In the genomic region with DNA sequence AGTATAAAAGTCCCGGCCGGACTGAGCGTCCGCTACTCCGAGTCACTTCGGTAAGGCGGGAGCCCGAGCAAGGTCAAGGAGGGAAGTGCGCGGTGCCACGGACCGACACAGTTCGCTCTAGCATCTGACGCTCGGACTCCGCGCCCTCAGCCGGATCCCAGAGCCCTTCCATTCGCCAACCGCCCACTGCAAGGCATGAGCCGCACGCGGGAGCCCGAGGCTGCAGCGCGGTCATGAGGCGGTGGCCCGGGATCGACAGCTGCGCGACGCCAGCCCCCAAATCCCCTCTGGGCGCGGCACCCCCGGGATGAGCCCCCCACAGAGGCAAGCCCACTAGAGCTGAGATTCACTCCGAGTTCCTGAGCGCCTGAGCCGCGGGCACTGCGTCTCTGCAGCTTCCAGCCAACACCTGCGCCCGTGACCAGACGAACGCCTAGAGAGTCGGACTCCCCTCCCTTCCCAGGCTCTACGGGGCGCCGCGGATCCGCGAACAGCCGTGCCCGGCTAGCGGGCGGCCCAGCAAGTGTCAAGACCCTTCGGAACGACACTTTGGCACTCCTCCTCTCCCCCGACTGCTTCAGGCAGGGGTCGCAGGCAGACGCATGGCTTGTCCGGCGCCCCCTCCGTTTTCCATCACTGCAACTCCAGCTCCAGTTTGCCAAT, we compare ENCODE assay signal across 9 cellular contexts. TPM values are rescaled to one million over a fixed set of nuclear protein-coding genes. Genes with fewer than 3 reads are reported as not detected.
A peak's percentile ranks its signal among the peaks of the same experiment; 100 is the strongest.
DNase-seq lines count a peak whose midpoint lies in the region; ATAC-seq, FAIRE-seq and TF ChIP-seq lines count a peak whose summit lies in the region.
"Had no signal": no experiment of that assay in that cellular context is flagged by ENCODE, and none has a peak within 500 bp of the region (broad histone marks: within the 10 kb centered on the region; RNA-seq: fewer than 3 reads in every experiment).

No MANE protein-coding gene starts in this region.

- intact Hi-C loops in cardiac septum (cut with DNase I), result loop anchor here (2.0 kb wide), 1 partner anchor 50 kb away; no protein-coding TSS in a partner anchor

- no peak overlapping the region for H3K27ac ChIP-seq in parathyroid adenoma

- H3K36me3 ChIP-seq in parathyroid adenoma (ENCODE audit: control insufficient read depth, insufficient read depth, low read length), result no peaks in the 10 kb centered on the region

- no peak for TF ChIP-seq CTCF in parathyroid adenoma (IDR thresholded peaks at IDR 0.05)

- H3K4me3 ChIP-seq in parathyroid adenoma (ENCODE audit: low read depth, low read length), result peak overlapping the region; percentile 34
- H3K4me3 ChIP-seq: K562 had no signal

- FAIRE-seq in urothelium cell line (lab: Jason Lieb, UNC), result no peak
- FAIRE-seq: K562 had no signal

- H3K9ac ChIP-seq in parathyroid adenoma, result no peak overlapping the region

- peak overlapping the region; percentile 72 for H3K4me2 ChIP-seq in parathyroid adenoma (ENCODE audit: low read length)

- peak overlapping the region; percentile 81 for H2AFZ ChIP-seq in parathyroid adenoma

- DNase-seq in EH (ENCODE audit: low read depth) (peak; percentile 30), NCI-H2227 treated with DMSO at 0.1 percent for 48 hours (lab: John Stamatoyannopoulos, UW) (peak; percentile 47), cardiac septum (ENCODE audit: low spot score) (peak; percentile 81), DMS153 (lab: John Stamatoyannopoulos, UW) (no peak), urothelium cell line (ENCODE audit: low spot score) (no peak)
- DNase-seq in activated naive CD4-positive, alpha-beta T cell treated with anti-CD3 and anti-CD28 coated beads, Interleukin-2, amount 50 U/mL, for 16 hours, result peak; percentile 35

- ATAC-seq in HG02678 (IDR thresholded peaks at IDR 0.05; ENCODE audit: unreplicated experiment), result no peak
- ATAC-seq: K562 had no signal

- H3K4me1 ChIP-seq in parathyroid adenoma, result peaks cover 2% of the 10 kb centered on the region

- no peaks in the 10 kb centered on the region for H3K9me3 ChIP-seq in parathyroid adenoma (ENCODE audit: control insufficient read depth, low read length)

- H3K27me3 ChIP-seq in parathyroid adenoma (ENCODE audit: control insufficient read depth, insufficient read depth, low read length), result no peaks in the 10 kb centered on the region

- H3K79me2 ChIP-seq in parathyroid adenoma, result no peaks in the 10 kb centered on the region

RNA-seq across cellular contexts. Expression of gene ISM1, which starts 0.7 kb away (rescaled TPM):
- 1.0 TPM for total RNA-seq in cardiac septum
- total RNA-seq: K562 had no signal

Comparison
In these comparisons a context has a peak if more than half of its experiments do, and no peak if none do; other contexts are left out.
1. DNase-seq: peak in EH (single experiment), NCI-H2227 treated with DMSO at 0.1 percent for 48 hours (single experiment), activated naive CD4-positive, alpha-beta T cell treated with anti-CD3 and anti-CD28 coated beads, Interleukin-2, amount 50 U/mL, for 16 hours (single experiment) and cardiac septum (single experiment); none in DMS153 (single experiment) and urothelium cell line (single experiment).